In genomic region chr19:3987619-3988371, GRCh38 we compare ENCODE assay signal across 8 cellular contexts. TPM values are rescaled to one million over a fixed set of nuclear protein-coding genes. Genes with fewer than 3 reads are reported as not detected.
A peak's percentile ranks its signal among the peaks of the same experiment; 100 is the strongest.
DNase-seq lines count a peak whose midpoint lies in the region; ATAC-seq, FAIRE-seq and TF ChIP-seq lines count a peak whose summit lies in the region.

No MANE protein-coding gene starts in this region.

- TF ChIP-seq EP300 in A549 (IDR thresholded peaks at IDR 0.05): no peak

- ATAC-seq in A549 (peak in 1 of 2 experiments; percentile 7; a peak in 3 of 6 replicates), GM18867 (IDR thresholded peaks at IDR 0.05; ENCODE audit: unreplicated experiment) (peak; percentile 37)

- H2BK15ac ChIP-seq in neuronal stem cell (ENCODE audit: low read length): no peak overlapping the region

- FAIRE-seq in A549 (lab: Jason Lieb, UNC): no peak

- H3K27me3 ChIP-seq in SJSA1 (replicated peaks) (no peaks in the 10 kb centered on the region), neuronal stem cell (ENCODE audit: control insufficient read depth in 3 of 3, insufficient read depth in 3 of 3, low read depth in 1 of 3, low read length in 3 of 3) (no peaks in the 10 kb centered on the region)

- no peak overlapping the region for H3K9ac ChIP-seq in neuronal stem cell (ENCODE audit: low read depth, low read length, poor library complexity)

- no peak overlapping the region for H3K18ac ChIP-seq in neuronal stem cell (ENCODE audit: low read length)

- H2AK5ac ChIP-seq in neuronal stem cell (ENCODE audit: low read depth, low read length): no peak overlapping the region

- H2AFZ ChIP-seq in neuronal stem cell (ENCODE audit: low read length): peak overlapping the region; percentile 82

- no peak overlapping the region for H2BK120ac ChIP-seq in neuronal stem cell (ENCODE audit: low read depth, low read length)

- CTCF ChIA-PET in A549 (lab: Yijun Ruan, JAX): interaction anchor here (0.6 to 3.7 kb wide), 22 partner anchors 10 to 229 kb away, joined by 3 to 23 read pairs (median 4); partner anchors contain the start of genes CREB3L3, DAPK3 and PIAS4

- H3K9me3 ChIP-seq in A549 (no peaks in the 10 kb centered on the region), SJSA1 (replicated peaks) (no peaks in the 10 kb centered on the region), neuronal stem cell (replicated peaks in 1 of 2; ENCODE audit: control insufficient read depth in 2 of 2, insufficient read depth in 1 of 2, low read depth in 1 of 2, low read length in 2 of 2) (no peaks in the 10 kb centered on the region)

- peak overlapping the region; percentile 83 to 97 for H3K27ac ChIP-seq in A549
- H3K27ac ChIP-seq in SJSA1: no peak overlapping the region
- no peak overlapping the region for H3K27ac ChIP-seq in neuronal stem cell (replicated peaks; ENCODE audit: low read length)

- no peak overlapping the region for H2BK12ac ChIP-seq in neuronal stem cell (ENCODE audit: low read length)

- peak in 1 of 2 experiments; percentile 18; a peak in 1 of 5 replicates for TF ChIP-seq RAD21 in A549 (conservative IDR thresholded peaks at IDR 0.05 in 1 of 2, IDR thresholded peaks at IDR 0.05 in 1 of 2)

- H3K79me1 ChIP-seq in neuronal stem cell (ENCODE audit: low read depth, low read length): peaks cover 11% of the 10 kb centered on the region

- 4% methylated on average over 27 of the region's 30 CpGs for WGBS in A549 (ENCODE audit: missing lambda C conversion rate)
- no CpG with 5 or more reads among the region's 30 CpGs for WGBS in neuronal stem cell (ENCODE audit: extremely low coverage in 2 of 2, insufficient read length in 2 of 2, insufficient replicate concordance in 1 of 2), 2 donors

- H3K4me1 ChIP-seq in A549 (peaks cover 11% of the 10 kb centered on the region; the same call in 2 of the 3 replicates), SJSA1 (replicated peaks) (peaks cover 32% of the 10 kb centered on the region), neuronal stem cell (ENCODE audit: control insufficient read depth in 2 of 2, insufficient read depth in 1 of 2, low read depth in 1 of 2, low read length in 2 of 2) (peaks cover 13 to 28% of the 10 kb centered on the region in 2 donors)

- H3K4me2 ChIP-seq in A549: peak overlapping the region; percentile 91
- H3K4me2 ChIP-seq in neuronal stem cell (ENCODE audit: insufficient read depth, low read length, poor library complexity, severe bottlenecking): peak overlapping the region; percentile 58

- no peak overlapping the region for H3K4ac ChIP-seq in neuronal stem cell (ENCODE audit: low read length)

- POLR2A ChIA-PET in A549 (lab: Yijun Ruan, JAX): interaction anchor here (0.6 to 1.2 kb wide), 4 partner anchors 19 to 939 kb away, joined by 4 to 7 read pairs (median 6); partner anchors contain the start of gene MRPL54

- H4K91ac ChIP-seq in neuronal stem cell (ENCODE audit: low read depth, low read length, poor library complexity): no peak overlapping the region

- H3K14ac ChIP-seq in neuronal stem cell (ENCODE audit: low read length): no peak overlapping the region

- peak; percentile 60 to 80 for DNase-seq in A549 (ENCODE audit: low read depth in 1 of 2, low spot score in 1 of 2)
- peak; percentile 90 for DNase-seq in MV-4-11 (lab: John Stamatoyannopoulos, UW)
- DNase-seq in SJSA1 (ENCODE audit: low read depth in 1 of 2, low spot score in 2 of 2): peak; percentile 86 to 88
- peak; percentile 89 for DNase-seq in activated gamma-delta T cell treated with Interleukin-2 at 50 U/mL for 16 hours
- DNase-seq in foreskin melanocyte: peak; percentile 68
- peak; percentile 84 for DNase-seq in neuronal stem cell (ENCODE audit: low spot score)
- peak; percentile 63 for DNase-seq in stromal cell of bone marrow (ENCODE audit: low read depth)

- peak; percentile 66 for TF ChIP-seq CTCF in A549 (IDR thresholded peaks at IDR 0.05)

- no peak overlapping the region for H3K23ac ChIP-seq in neuronal stem cell (ENCODE audit: low read depth, low read length, poor library complexity)

- no peak overlapping the region for H2BK5ac ChIP-seq in neuronal stem cell (ENCODE audit: low read length)

- TF ChIP-seq POLR2A in A549 (IDR thresholded peaks at IDR 0.05; ENCODE audit: low read length): no peak

- peak overlapping the region; percentile 96 for H3K4me3 ChIP-seq in A549
- H3K4me3 ChIP-seq in SJSA1: no peak overlapping the region
- peak overlapping the region in 1 of 2 donors; percentile 24 for H3K4me3 ChIP-seq in neuronal stem cell (ENCODE audit: low read length in 2 of 2)

- no peak overlapping the region for H4K8ac ChIP-seq in neuronal stem cell (ENCODE audit: low read depth, low read length)

- peaks cover 25% of the 10 kb centered on the region for H3K36me3 ChIP-seq in SJSA1
- H3K36me3 ChIP-seq in neuronal stem cell (replicated peaks in 1 of 2; ENCODE audit: control insufficient read depth in 2 of 2, insufficient read depth in 2 of 2, low read length in 2 of 2): peaks cover 15 to 20% of the 10 kb centered on the region in 2 donors

TF ChIP-seq in A549, 52 proteins besides CTCF, POLR2A, EP300 and RAD21 (continues in another document):
- no peak for TF ChIP-seq ZC3H11A (IDR thresholded peaks at IDR 0.05)
- TF ChIP-seq REST (IDR thresholded peaks at IDR 0.05): no peak
- no peak; the same call in 1 of the 2 replicates for TF ChIP-seq MAX (IDR thresholded peaks at IDR 0.05)
- TF ChIP-seq CHD4 (IDR thresholded peaks at IDR 0.05; ENCODE audit: borderline replicate concordance): no peak

RNA-seq across cellular contexts. Expression of gene EEF2, which starts 2.5 kb away (rescaled TPM):
- polyA plus RNA-seq in A549 (2011; rRNA removed) (526 and 680 TPM in 2 replicates), A549 (2017; fragmentation: RNase III; extraction: RNeasy Plus Mini Kit Qiagen cat#74134 plus additional on column Dnase treatment) (971 to 1,113 TPM (median 999 TPM) in 3 replicates)
- 739 and 972 TPM in 2 replicates for polyA plus RNA-seq in A549 (2012; cell fraction: cytosol; rRNA removed)
- 944 and 1,422 TPM in 2 replicates for polyA plus RNA-seq in A549 (2012; cell fraction: nucleus; rRNA removed)
- polyA minus RNA-seq in A549 (2011; rRNA and poly(A)+ RNA removed): 645 and 954 TPM in 2 replicates
- 1,069 and 1,568 TPM in 2 replicates for total RNA-seq in SJSA1 (2014; rRNA removed; shearing (Covaris generic))
- 2,427 TPM for polyA plus RNA-seq in neuronal stem cell (2013, experiment 1 of 2)
- polyA plus RNA-seq in neuronal stem cell (2013, experiment 2 of 2): 2,458 TPM

RNA-seq across cellular contexts. Expression of gene DAPK3, which starts 16.9 kb away (rescaled TPM):
- polyA plus RNA-seq in A549 (2011; rRNA removed) (30.4 and 33.0 TPM in 2 replicates), A549 (2017; fragmentation: RNase III; extraction: RNeasy Plus Mini Kit Qiagen cat#74134 plus additional on column Dnase treatment) (54.7 to 61.8 TPM (median 54.9 TPM) in 3 replicates)
- polyA plus RNA-seq in A549 (2012; cell fraction: cytosol; rRNA removed): 80.8 and 92.4 TPM in 2 replicates
- 89.4 and 104 TPM in 2 replicates for polyA plus RNA-seq in A549 (2012; cell fraction: nucleus; rRNA removed)
- 44.8 and 49.2 TPM in 2 replicates for polyA minus RNA-seq in A549 (2011; rRNA and poly(A)+ RNA removed)
- 151 and 202 TPM in 2 replicates for total RNA-seq in SJSA1 (2014; rRNA removed; shearing (Covaris generic))
- 56.3 TPM for polyA plus RNA-seq in neuronal stem cell (2013, experiment 1 of 2)
- polyA plus RNA-seq in neuronal stem cell (2013, experiment 2 of 2): 55.0 TPM

RNA-seq across cellular contexts. Expression of gene PIAS4, which starts 19.7 kb away (rescaled TPM):
- 4.5 and 5.2 TPM in 2 replicates for polyA plus RNA-seq in A549 (2011; rRNA removed)
- polyA plus RNA-seq in A549 (2012; cell fraction: cytosol; rRNA removed): 8.6 and 11.9 TPM in 2 replicates
- 17.1 and 17.4 TPM in 2 replicates for polyA plus RNA-seq in A549 (2012; cell fraction: nucleus; rRNA removed)
- polyA plus RNA-seq in A549 (2017; fragmentation: RNase III; extraction: RNeasy Plus Mini Kit Qiagen cat#74134 plus additional on column Dnase treatment): 10.6 to 12.8 TPM (median 11.3 TPM) in 3 replicates
- polyA minus RNA-seq in A549 (2011; rRNA and poly(A)+ RNA removed): 8.8 and 10.8 TPM in 2 replicates
- 17.3 and 20.7 TPM in 2 replicates for total RNA-seq in SJSA1 (2014; rRNA removed; shearing (Covaris generic))
- 64.0 TPM for polyA plus RNA-seq in neuronal stem cell (2013, experiment 1 of 2)
- 61.2 TPM for polyA plus RNA-seq in neuronal stem cell (2013, experiment 2 of 2)

RNA-seq across cellular contexts. Expression of gene NMRK2, which starts 54.9 kb away (rescaled TPM):
- polyA plus RNA-seq in A549 (2011; rRNA removed): not detected in 2 replicates
- not detected in 2 replicates for polyA plus RNA-seq in A549 (2012; cell fraction: cytosol; rRNA removed)
- not detected in 2 replicates for polyA plus RNA-seq in A549 (2012; cell fraction: nucleus; rRNA removed)
- not detected in 3 replicates for polyA plus RNA-seq in A549 (2017; fragmentation: RNase III; extraction: RNeasy Plus Mini Kit Qiagen cat#74134 plus additional on column Dnase treatment)
- not detected in 2 replicates for polyA minus RNA-seq in A549 (2011; rRNA and poly(A)+ RNA removed)
- total RNA-seq in SJSA1 (2014; rRNA removed; shearing (Covaris generic)): not detected in 2 replicates
- 0.60 TPM for polyA plus RNA-seq in neuronal stem cell (2013, experiment 1 of 2)
- polyA plus RNA-seq in neuronal stem cell (2013, experiment 2 of 2): 0.72 TPM

Comparison
In these comparisons a context has a peak if more than half of its experiments do, and no peak if none do; other contexts are left out.
1. H3K27ac ChIP-seq: peak in A549 (2 of 2); none in SJSA1 (single experiment) and neuronal stem cell (single experiment).
2. Peak in every context shown above with its lines, with median percentiles within 50 percentile points of each other: DNase-seq.